Comparison of ENCODE assay signal across 12 cellular contexts in the genomic region with DNA sequence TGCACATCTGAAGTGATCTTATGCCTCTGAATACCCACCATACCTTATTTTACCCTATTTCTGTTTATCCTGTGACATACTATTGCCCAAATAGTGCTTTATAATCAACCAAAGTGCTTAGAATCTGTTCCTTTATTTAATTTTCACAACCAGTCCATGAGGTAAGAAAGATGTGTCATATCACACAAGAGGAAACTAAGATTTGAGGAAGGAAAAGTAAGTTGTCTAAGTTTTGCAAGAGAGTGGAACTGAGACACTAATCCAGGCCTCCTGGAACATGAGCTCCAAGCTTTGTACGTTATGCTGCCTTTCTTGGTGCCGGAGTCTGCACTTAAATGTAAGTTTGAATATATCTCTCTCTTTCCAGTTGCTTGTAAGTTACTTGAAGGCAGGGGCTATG. TPM values are rescaled to one million over a fixed set of nuclear protein-coding genes. Genes with fewer than 3 reads are reported as not detected.
DNase-seq lines count a peak whose midpoint lies in the region; ATAC-seq and TF ChIP-seq lines count a peak whose summit lies in the region.
"Had no signal": no experiment of that assay in that cellular context is flagged by ENCODE, and none has a peak within 500 bp of the region (broad histone marks: within the 10 kb centered on the region; RNA-seq: fewer than 3 reads in every experiment).

No MANE protein-coding gene starts in this region.

- no peak overlapping the region for H3K18ac ChIP-seq in IMR-90 (ENCODE audit: low read depth, low read length)

- 0 out of 2 replicates have a peak overlapping the region, but pooled peaks have one; percentile 38 for H3K23ac ChIP-seq in IMR-90 (ENCODE audit: low read depth, low read length)

- H3K4me3 ChIP-seq in IMR-90 (ENCODE audit: insufficient read depth, low read depth, low read length): no peak overlapping the region
- H3K4me3 ChIP-seq in heart left ventricle: peak overlapping the region in 1 of 12 donors; percentile 25

- no TSS peak for BruUV-seq in IMR-90 (replicated peaks; lab: Mats Ljungman, UMichigan)

- no peak overlapping the region for H2BK20ac ChIP-seq in IMR-90 (ENCODE audit: low read depth, low read length)

- no peaks in the 10 kb centered on the region for H3K27me3 Mint-ChIP-seq in progenitor cell of endocrine pancreas

- CTCF ChIA-PET in IMR-90 (lab: Yijun Ruan, JAX): interaction anchor here (0.7 to 2.5 kb wide), 3 partner anchors 15 to 18 kb away, joined by 3 to 9 read pairs (median 5); no protein-coding TSS in a partner anchor

- no peak overlapping the region for H2BK5ac ChIP-seq in IMR-90 (ENCODE audit: low read depth, low read length, poor library complexity, severe bottlenecking)

- peak overlapping the region; percentile 34 for H3K27ac Mint-ChIP-seq in progenitor cell of endocrine pancreas

- no peak overlapping the region for H3K4me2 ChIP-seq in IMR-90 (ENCODE audit: low read depth, low read length)

- peaks cover 8% of the 10 kb centered on the region for H3K4me1 Mint-ChIP-seq in progenitor cell of endocrine pancreas (ENCODE audit: low read depth)

- H3K9me3 Mint-ChIP-seq in progenitor cell of endocrine pancreas (ENCODE audit: low read depth): no peaks in the 10 kb centered on the region

- no peak overlapping the region for H3K9ac ChIP-seq in IMR-90 (ENCODE audit: low read depth, low read length)

- in situ Hi-C loops in IMR-90 (cut with MboI; ENCODE audit: low sequenced_read_pairs): no loop called here

- H3K79me1 ChIP-seq in IMR-90 (ENCODE audit: low read depth in 1 of 2, low read length in 2 of 2): peaks cover 43 to 58% of the 10 kb centered on the region in 2 experiments

- POLR2A ChIA-PET in IMR-90 (lab: Charles Lee; ENCODE audit: unreplicated experiment): no interaction called here

- no peak overlapping the region for H3K4ac ChIP-seq in IMR-90 (ENCODE audit: low read depth, low read length)

- ATAC-seq in IMR-90 (ENCODE audit: low read depth) (no peak), heart left ventricle (peak in 3 of 4 donors; percentile 29 to 73 (median 58)), foreskin keratinocyte (no peak)
- ATAC-seq: activated CD4-positive, CD25-positive, alpha-beta regulatory T cell treated with anti-CD3 and anti-CD28 coated beads, Interleukin-2, amount 50 U/mL, for 24 hours had no signal

- no peak overlapping the region for H2BK15ac ChIP-seq in IMR-90 (ENCODE audit: low read depth, low read length)

- H3K36me3 ChIP-seq in IMR-90 (ENCODE audit: control insufficient read depth, insufficient read depth, low read length) (peaks cover 13% of the 10 kb centered on the region), heart left ventricle (peaks cover 0 to 24% (median 22%) of the 10 kb centered on the region in 9 donors)

- no peak overlapping the region for H4K8ac ChIP-seq in IMR-90 (ENCODE audit: low read depth in 2 of 2, low read length in 2 of 2)

- no peak overlapping the region for H2BK120ac ChIP-seq in IMR-90 (ENCODE audit: low read depth, low read length)

- peaks cover 34% of the 10 kb centered on the region for H4K20me1 ChIP-seq in IMR-90 (ENCODE audit: insufficient read depth, low read length)

- dilution Hi-C loops in IMR-90 (cut with HindIII; ENCODE audit: low sequenced_read_pairs, unreplicated experiment): no loop called here

- DNase-seq in IMR-90 (no peak), SIG-M5 (lab: John Stamatoyannopoulos, UW) (peak; percentile 95), heart left ventricle (no peak), progenitor cell of endocrine pancreas (ENCODE audit: low spot score, unreplicated experiment) (no peak), foreskin keratinocyte (no peak), GM20000 (ENCODE audit: low spot score) (no peak), NCI-H187 (lab: John Stamatoyannopoulos, UW) (no peak)
- no peak for DNase-seq in stimulated activated CD4-positive, alpha-beta T cell treated with anti-CD3 and anti-CD28 coated beads, Interleukin-1b, Interleukin-23, amount 100 ng/mL, for 48 hours
- DNase-seq: activated gamma-delta T cell treated with Interleukin-2 at 50 U/mL for 16 hours; NCI-H2227 treated with DMSO at 0.1 percent for 48 hours; stimulated activated naive CD4-positive, alpha-beta T cell had no signal

- H2AK5ac ChIP-seq in IMR-90 (ENCODE audit: low read depth, low read length): no peak overlapping the region

- no peak overlapping the region for H2AK9ac ChIP-seq in IMR-90 (replicated peaks; ENCODE audit: low read depth, low read length, poor library complexity)

- H3K4me1 ChIP-seq in IMR-90 (ENCODE audit: control insufficient read depth, insufficient read depth, low read length) (peaks cover 4% of the 10 kb centered on the region; the same call in 1 of the 2 replicates), heart left ventricle (peaks cover 6 to 71% (median 55%) of the 10 kb centered on the region in 12 donors), foreskin keratinocyte (no peaks in the 10 kb centered on the region)

- H3K27me3 ChIP-seq in IMR-90 (ENCODE audit: control insufficient read depth, insufficient read depth, low read length): no peaks in the 10 kb centered on the region
- H3K27me3 ChIP-seq in heart left ventricle: no peaks in the 10 kb centered on the region
- no peaks in the 10 kb centered on the region for H3K27me3 ChIP-seq in foreskin keratinocyte

- no peak overlapping the region for H4K91ac ChIP-seq in IMR-90 (ENCODE audit: insufficient read depth, low read depth, low read length)

- H3K56ac ChIP-seq in IMR-90 (ENCODE audit: extremely low read depth, insufficient read depth, low read length): no peak overlapping the region

- peaks cover 7% of the 10 kb centered on the region; the same call in 1 of the 2 replicates for H3K9me1 ChIP-seq in IMR-90 (ENCODE audit: insufficient read depth, low read length)

- intact Hi-C loops in IMR-90 (cut with micrococcal nuclease): loop anchor here (5.0 kb wide), 1 partner anchor 33 kb away; no protein-coding TSS in a partner anchor
- intact Hi-C loops in heart left ventricle (cut with DNase I): no loop called here

- no peaks in the 10 kb centered on the region for H3K9me3 ChIP-seq in IMR-90 (ENCODE audit: control insufficient read depth, insufficient read depth, low read length)
- H3K9me3 ChIP-seq in heart left ventricle: no peaks in the 10 kb centered on the region

- TF ChIP-seq CTCF in IMR-90 (conservative IDR thresholded peaks at IDR 0.05; ENCODE audit: low read depth, low read length) (no peak), heart left ventricle (IDR thresholded peaks at IDR 0.05) (no peak), progenitor cell of endocrine pancreas (IDR thresholded peaks at IDR 0.05; ENCODE audit: unreplicated experiment) (no peak), foreskin keratinocyte (conservative IDR thresholded peaks at IDR 0.05) (no peak), GM20000 (IDR thresholded peaks at IDR 0.05; ENCODE audit: extremely low read depth, missing control alignments) (no peak)

- H3K36me3 Mint-ChIP-seq in progenitor cell of endocrine pancreas (ENCODE audit: insufficient read depth): peaks cover 2% of the 10 kb centered on the region

- TF ChIP-seq RAD21 in IMR-90 (IDR thresholded peaks at IDR 0.05; ENCODE audit: low read length): no peak

- TF ChIP-seq POLR2A in IMR-90 (IDR thresholded peaks at IDR 0.05; ENCODE audit: low read depth, low read length) (no peak), heart left ventricle (IDR thresholded peaks at IDR 0.05) (no peak)

- no peak overlapping the region for H3K14ac ChIP-seq in IMR-90 (replicated peaks; ENCODE audit: low read depth, low read length)

- H2AFZ ChIP-seq in IMR-90 (replicated peaks; ENCODE audit: low read length, poor library complexity): no peak overlapping the region

- WGBS in IMR-90 (ENCODE audit: extremely low coverage in 2 of 2, insufficient read length in 1 of 2), 2 experiments: no CpG with 5 or more reads among the region's 2 CpGs
- 35 to 63% (median 58%) methylated on average over 2 of the region's 2 CpGs for WGBS in heart left ventricle, 4 donors

- H3K27ac ChIP-seq in IMR-90 (ENCODE audit: insufficient read depth, low read length) (no peak overlapping the region), heart left ventricle (peak overlapping the region in 7 of 12 donors; percentile 3 to 90 (median 37)), foreskin keratinocyte (no peak overlapping the region)

- no peak overlapping the region for H3K4me3 Mint-ChIP-seq in progenitor cell of endocrine pancreas (ENCODE audit: low read depth)

- H4K5ac ChIP-seq in IMR-90 (ENCODE audit: low read depth, low read length): no peak overlapping the region

TF ChIP-seq in IMR-90, 13 proteins besides CTCF, POLR2A, EP300 and RAD21 (continues in another document):
- TF ChIP-seq CEBPB (IDR thresholded peaks at IDR 0.05; ENCODE audit: low read depth, low read length) (no peak), RFX5 (IDR thresholded peaks at IDR 0.05; ENCODE audit: low read depth, low read length) (no peak), BHLHE40 (IDR thresholded peaks at IDR 0.05; ENCODE audit: low read depth, low read length) (no peak), NFE2L2 (IDR thresholded peaks at IDR 0.05; ENCODE audit: low read depth, low read length) (no peak), MXI1 (IDR thresholded peaks at IDR 0.05; ENCODE audit: borderline replicate concordance, low read depth, low read length) (no peak)

RNA-seq across cellular contexts. Expression of a gene that starts 17.2 kb away (rescaled TPM):
- 35.8 and 36.7 TPM in 2 replicates for total RNA-seq in IMR-90 (2012; rRNA removed)
- 17.1 and 19.4 TPM in 2 replicates for polyA plus RNA-seq in IMR-90 (2012; rRNA removed)
- 5.8 and 7.3 TPM in 2 replicates for polyA plus RNA-seq in IMR-90 (2012; cell fraction: cytosol; rRNA removed)
- 8.0 and 37.0 TPM in 2 replicates for polyA plus RNA-seq in IMR-90 (2012; cell fraction: nucleus; rRNA removed; ENCODE audit: low replicate concordance)
- 10 to 100 TPM; 31.9 to 65.1 (median 52.6) TPM for total RNA-seq in heart left ventricle
- polyA plus RNA-seq in heart left ventricle: 10 to 100 TPM; 17.0 to 18.2 TPM
- 118 and 126 TPM in 2 replicates for total RNA-seq in progenitor cell of endocrine pancreas
- total RNA-seq in foreskin keratinocyte: 48.3 and 49.0 TPM in 2 replicates
- polyA plus RNA-seq in foreskin keratinocyte: 12.5 and 15.7 TPM in 2 replicates

RNA-seq across cellular contexts. Expression of a gene that starts 31.6 kb away (rescaled TPM):
- total RNA-seq in IMR-90 (2012; rRNA removed): 21.5 and 23.1 TPM in 2 replicates
- polyA plus RNA-seq in IMR-90 (2012; rRNA removed): 25.6 and 27.5 TPM in 2 replicates
- polyA plus RNA-seq in IMR-90 (2012; cell fraction: cytosol; rRNA removed): 11.1 and 15.5 TPM in 2 replicates
- 28.5 and 38.9 TPM in 2 replicates for polyA plus RNA-seq in IMR-90 (2012; cell fraction: nucleus; rRNA removed; ENCODE audit: low replicate concordance)
- 10 to 100 TPM; 21.5 to 41.0 (median 26.2) TPM for total RNA-seq in heart left ventricle
- polyA plus RNA-seq in heart left ventricle: 10 to 100 TPM; 15.0 to 18.3 TPM
- 56.6 TPM in 2 replicates for total RNA-seq in progenitor cell of endocrine pancreas
- total RNA-seq in foreskin keratinocyte: 23.6 and 25.1 TPM in 2 replicates
- polyA plus RNA-seq in foreskin keratinocyte: 11.7 and 12.8 TPM in 2 replicates

RNA-seq across cellular contexts. Expression of a gene that starts 38.1 kb away (rescaled TPM):
- total RNA-seq in IMR-90 (2012; rRNA removed): 7.5 and 8.2 TPM in 2 replicates
- 6.9 and 7.3 TPM in 2 replicates for polyA plus RNA-seq in IMR-90 (2012; rRNA removed)
- polyA plus RNA-seq in IMR-90 (2012; cell fraction: cytosol; rRNA removed): 1.3 and 4.8 TPM in 2 replicates
- 1.7 and 3.6 TPM in 2 replicates for polyA plus RNA-seq in IMR-90 (2012; cell fraction: nucleus; rRNA removed; ENCODE audit: low replicate concordance)
- 1 to 10 TPM in 1 of 9 donors, under 1 TPM in 3, not detected in 5; 0.19 to 2.5 (median 0.58) TPM for total RNA-seq in heart left ventricle
- under 1 TPM in 1 of 2 donors, not detected in 1; 0.08 TPM for polyA plus RNA-seq in heart left ventricle
- total RNA-seq in progenitor cell of endocrine pancreas: 10.6 and 11.5 TPM in 2 replicates
- 7.9 and 9.4 TPM in 2 replicates for total RNA-seq in foreskin keratinocyte
- 6.9 and 7.8 TPM in 2 replicates for polyA plus RNA-seq in foreskin keratinocyte

Comparison
In these comparisons a context has a peak if more than half of its experiments do, and no peak if none do; other contexts are left out.
1. ATAC-seq: peak in heart left ventricle (3 of 4); none in IMR-90 (single experiment) and foreskin keratinocyte (single experiment).
2. H3K27ac ChIP-seq: peak in heart left ventricle (7 of 12); none in IMR-90 (single experiment) and foreskin keratinocyte (single experiment).